10 cellular contexts compared by ENCODE assay signal in the genomic region with DNA sequence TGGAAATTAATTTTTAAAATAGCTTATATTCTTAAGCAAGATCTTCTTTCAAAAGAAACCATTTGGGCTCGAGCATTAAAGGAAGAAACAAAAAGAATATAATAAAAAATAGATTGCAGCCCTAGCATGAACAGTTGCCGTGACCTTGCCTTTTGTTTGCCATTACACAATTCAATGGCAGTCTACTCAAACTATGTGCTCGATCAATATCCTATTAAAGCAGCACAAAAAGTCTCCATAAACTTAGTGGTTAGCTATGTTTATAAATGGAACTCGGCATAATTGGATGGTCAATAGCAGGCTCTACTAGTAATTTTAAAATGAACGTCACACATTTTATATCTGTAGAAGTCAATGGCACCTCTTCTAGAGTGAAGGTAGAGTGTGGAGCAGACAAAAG.
A peak's percentile ranks its signal among the peaks of the same experiment; 100 is the strongest.
DNase-seq lines count a peak whose midpoint lies in the region; ATAC-seq and TF ChIP-seq lines count a peak whose summit lies in the region.
"Had no signal": no experiment of that assay in that cellular context is flagged by ENCODE, and none has a peak within 500 bp of the region (broad histone marks: within the 10 kb centered on the region; RNA-seq: fewer than 3 reads in every experiment).

No MANE protein-coding gene starts in this region.

- H3K4me1 ChIP-seq in body of pancreas (peaks cover 41% of the 10 kb centered on the region), liver (ENCODE audit: control insufficient read depth in 4 of 4, insufficient read depth in 4 of 4, low read length in 3 of 4) (peaks cover 2 to 52% (median 24%) of the 10 kb centered on the region in 4 donors), subcutaneous abdominal adipose tissue (ENCODE audit: control insufficient read depth in 5 of 5, insufficient read depth in 5 of 5, low read length in 5 of 5) (peaks cover 3 to 42% (median 39%) of the 10 kb centered on the region in 5 donors), BE2C (peaks cover 11% of the 10 kb centered on the region)

- no peaks in the 10 kb centered on the region for H3K9me3 ChIP-seq in body of pancreas
- H3K9me3 ChIP-seq in liver (ENCODE audit: control insufficient read depth in 4 of 4, low read length in 3 of 4) = no peaks in the 10 kb centered on the region
- no peaks in the 10 kb centered on the region for H3K9me3 ChIP-seq in subcutaneous abdominal adipose tissue (ENCODE audit: control insufficient read depth in 5 of 5, low read length in 5 of 5)
- no peaks in the 10 kb centered on the region for H3K9me3 ChIP-seq in BE2C

- TF ChIP-seq POLR2A in body of pancreas (IDR thresholded peaks at IDR 0.05) = no peak

- ATAC-seq in body of pancreas (peak; percentile 68), GM18868 (IDR thresholded peaks at IDR 0.05; ENCODE audit: unreplicated experiment) (no peak)

- WGBS in body of pancreas, 2 donors = 12 to 13% methylated on average over 5 of the region's 5 CpGs
- 31% methylated on average over 5 of the region's 5 CpGs for WGBS in liver

- no peak overlapping the region for H3K4me3 ChIP-seq in body of pancreas
- peak overlapping the region in 1 of 3 donors; percentile 19 for H3K4me3 ChIP-seq in liver (ENCODE audit: low read depth in 1 of 3, low read length in 3 of 3)
- no peak overlapping the region for H3K4me3 ChIP-seq in subcutaneous abdominal adipose tissue (ENCODE audit: low read depth in 1 of 5, low read length in 5 of 5)
- no peak overlapping the region for H3K4me3 ChIP-seq in BE2C (ENCODE audit: low read depth, low read length)

- intact Hi-C loops in body of pancreas (cut with DNase I) = no loop called here

- peak; percentile 37 for DNase-seq in NCI-H2227 (lab: John Stamatoyannopoulos, UW; ENCODE audit: unreplicated experiment)
- DNase-seq in body of pancreas = peak in 3 of 4 donors; percentile 14 to 36 (median 34)
- DNase-seq in DMS79 treated with DMSO at 0.1 percent for 48 hours (lab: John Stamatoyannopoulos, UW) = no peak
- no peak for DNase-seq in BE2C
- DNase-seq: activated CD4-positive, alpha-beta memory T cell treated with anti-CD3 and anti-CD28 coated beads for 36 hours; activated naive CD4-positive, alpha-beta T cell treated with Interleukin-2 at 50 U/mL for 16 hours; CD8-positive, alpha-beta memory T cell had no signal

- TF ChIP-seq CTCF in body of pancreas (IDR thresholded peaks at IDR 0.05) = no peak
- no peak for TF ChIP-seq CTCF in liver (IDR thresholded peaks at IDR 0.05; ENCODE audit: low read depth, low read length, missing input control)
- TF ChIP-seq CTCF in BE2C (IDR thresholded peaks at IDR 0.05; ENCODE audit: low read depth, low read length) = no peak

- H3K9ac ChIP-seq in liver (ENCODE audit: low read depth in 1 of 2, low read length in 2 of 2) (peak overlapping the region in 1 of 2 donors; percentile 50), subcutaneous abdominal adipose tissue (ENCODE audit: low read length in 5 of 5) (no peak overlapping the region)

- H3K27ac ChIP-seq in body of pancreas = peak overlapping the region; percentile 65 to 86 (median 81)
- H3K27ac ChIP-seq in liver (ENCODE audit: low read depth in 1 of 2, low read length in 2 of 2) = peak overlapping the region; percentile 61 to 72
- peak overlapping the region; percentile 71 for H3K27ac ChIP-seq in subcutaneous abdominal adipose tissue (ENCODE audit: low read depth, low read length)

- H3K27me3 ChIP-seq in body of pancreas (no peaks in the 10 kb centered on the region), liver (ENCODE audit: control insufficient read depth in 4 of 4, insufficient read depth in 4 of 4, low read length in 3 of 4) (no peaks in the 10 kb centered on the region), subcutaneous abdominal adipose tissue (ENCODE audit: control insufficient read depth in 5 of 5, insufficient read depth in 4 of 5, low read length in 5 of 5) (no peaks in the 10 kb centered on the region), BE2C (no peaks in the 10 kb centered on the region)

- TF ChIP-seq RAD21 in liver (IDR thresholded peaks at IDR 0.05) = peak in 1 of 2 donors; percentile 29

- H3K36me3 ChIP-seq in body of pancreas (replicated peaks in 1 of 2; ENCODE audit: insufficient read depth in 1 of 2, low read depth in 2 of 2) (no peaks in the 10 kb centered on the region), liver (ENCODE audit: control insufficient read depth in 4 of 4, insufficient read depth in 3 of 4, low read depth in 1 of 4, low read length in 3 of 4) (no peaks in the 10 kb centered on the region), subcutaneous abdominal adipose tissue (ENCODE audit: control insufficient read depth in 5 of 5, insufficient read depth in 5 of 5, low read length in 5 of 5) (peaks cover 0 to 2% (median 0%) of the 10 kb centered on the region in 5 donors), BE2C (no peaks in the 10 kb centered on the region)

TF ChIP-seq in liver, 16 proteins besides CTCF, POLR2A, EP300 and RAD21:
- TF ChIP-seq, protein P1, sequence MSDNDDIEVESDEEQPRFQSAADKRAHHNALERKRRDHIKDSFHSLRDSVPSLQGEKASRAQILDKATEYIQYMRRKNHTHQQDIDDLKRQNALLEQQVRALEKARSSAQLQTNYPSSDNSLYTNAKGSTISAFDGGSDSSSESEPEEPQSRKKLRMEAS (IDR thresholded peaks at IDR 0.05) = peak; percentile 69
- TF ChIP-seq HNF4A (conservative IDR thresholded peaks at IDR 0.05) (peak; percentile 51 to 61), RXRA (IDR thresholded peaks at IDR 0.05) (peak; percentile 15 to 32), YY1 (IDR thresholded peaks at IDR 0.05) (peak; percentile 93)
- TF ChIP-seq, protein P2, sequence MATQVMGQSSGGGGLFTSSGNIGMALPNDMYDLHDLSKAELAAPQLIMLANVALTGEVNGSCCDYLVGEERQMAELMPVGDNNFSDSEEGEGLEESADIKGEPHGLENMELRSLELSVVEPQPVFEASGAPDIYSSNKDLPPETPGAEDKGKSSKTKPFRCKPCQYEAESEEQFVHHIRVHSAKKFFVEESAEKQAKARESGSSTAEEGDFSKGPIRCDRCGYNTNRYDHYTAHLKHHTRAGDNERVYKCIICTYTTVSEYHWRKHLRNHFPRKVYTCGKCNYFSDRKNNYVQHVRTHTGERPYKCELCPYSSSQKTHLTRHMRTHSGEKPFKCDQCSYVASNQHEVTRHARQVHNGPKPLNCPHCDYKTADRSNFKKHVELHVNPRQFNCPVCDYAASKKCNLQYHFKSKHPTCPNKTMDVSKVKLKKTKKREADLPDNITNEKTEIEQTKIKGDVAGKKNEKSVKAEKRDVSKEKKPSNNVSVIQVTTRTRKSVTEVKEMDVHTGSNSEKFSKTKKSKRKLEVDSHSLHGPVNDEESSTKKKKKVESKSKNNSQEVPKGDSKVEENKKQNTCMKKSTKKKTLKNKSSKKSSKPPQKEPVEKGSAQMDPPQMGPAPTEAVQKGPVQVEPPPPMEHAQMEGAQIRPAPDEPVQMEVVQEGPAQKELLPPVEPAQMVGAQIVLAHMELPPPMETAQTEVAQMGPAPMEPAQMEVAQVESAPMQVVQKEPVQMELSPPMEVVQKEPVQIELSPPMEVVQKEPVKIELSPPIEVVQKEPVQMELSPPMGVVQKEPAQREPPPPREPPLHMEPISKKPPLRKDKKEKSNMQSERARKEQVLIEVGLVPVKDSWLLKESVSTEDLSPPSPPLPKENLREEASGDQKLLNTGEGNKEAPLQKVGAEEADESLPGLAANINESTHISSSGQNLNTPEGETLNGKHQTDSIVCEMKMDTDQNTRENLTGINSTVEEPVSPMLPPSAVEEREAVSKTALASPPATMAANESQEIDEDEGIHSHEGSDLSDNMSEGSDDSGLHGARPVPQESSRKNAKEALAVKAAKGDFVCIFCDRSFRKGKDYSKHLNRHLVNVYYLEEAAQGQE (IDR thresholded peaks at IDR 0.05) = no peak
- TF ChIP-seq, protein P3, sequence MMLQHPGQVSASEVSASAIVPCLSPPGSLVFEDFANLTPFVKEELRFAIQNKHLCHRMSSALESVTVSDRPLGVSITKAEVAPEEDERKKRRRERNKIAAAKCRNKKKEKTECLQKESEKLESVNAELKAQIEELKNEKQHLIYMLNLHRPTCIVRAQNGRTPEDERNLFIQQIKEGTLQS (IDR thresholded peaks at IDR 0.05) = no peak

Comparison
In these comparisons a context has a peak if more than half of its experiments do, and no peak if none do; other contexts are left out.
1. DNase-seq: peak in NCI-H2227 (single experiment) and body of pancreas (3 of 4); none in DMS79 treated with DMSO at 0.1 percent for 48 hours (single experiment) and BE2C (single experiment).
2. Peak in every context shown above with its lines, with median percentiles within 50 percentile points of each other: H3K27ac ChIP-seq.